ENCODE assay signal across 24 cellular contexts in the genomic region with DNA sequence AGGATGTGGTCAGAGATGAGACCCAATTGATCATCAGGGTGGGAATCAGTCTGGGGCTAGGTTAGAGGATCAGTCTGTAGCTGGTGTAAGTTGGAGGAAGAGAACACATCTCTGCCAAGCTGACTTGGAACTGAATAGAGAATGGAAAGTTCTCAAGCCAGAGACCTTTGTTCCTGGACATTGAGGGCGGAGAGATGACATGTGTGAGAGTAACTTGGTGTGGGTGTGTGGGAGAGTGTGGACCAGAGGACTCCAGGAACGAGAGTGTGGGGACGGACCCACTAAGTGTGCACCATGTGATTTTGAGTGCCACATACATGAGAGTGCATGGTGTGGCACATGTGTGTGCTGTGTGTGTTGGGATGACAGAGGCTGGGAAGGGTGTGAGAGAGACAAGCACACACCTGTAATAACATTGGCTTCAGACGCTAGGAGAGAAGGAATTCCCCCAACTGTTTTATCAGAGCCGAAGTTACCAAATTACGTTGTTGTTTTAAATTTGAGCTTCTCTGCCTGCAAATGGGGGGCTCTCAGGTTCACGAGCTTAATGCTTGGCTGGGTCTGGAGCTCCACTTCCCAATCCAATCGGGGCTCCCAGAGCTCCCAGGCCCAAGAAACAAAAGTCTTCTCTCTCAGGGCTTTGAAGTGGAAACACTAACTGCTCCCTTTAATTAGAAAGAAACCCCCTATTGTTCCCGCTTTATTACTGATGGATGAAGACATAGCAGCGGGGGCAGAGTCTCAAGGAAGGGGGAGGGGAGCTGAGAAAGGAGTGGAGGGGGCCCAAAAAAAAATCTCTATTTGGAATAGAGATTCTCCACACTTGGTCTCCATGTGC. TPM values are rescaled to one million over a fixed set of nuclear protein-coding genes. Genes with fewer than 3 reads are reported as not detected.
A peak's percentile ranks its signal among the peaks of the same experiment; 100 is the strongest.
DNase-seq lines count a peak whose midpoint lies in the region; TF ChIP-seq lines count a peak whose summit lies in the region.
"Had no signal": no experiment of that assay in that cellular context is flagged by ENCODE, and none has a peak within 500 bp of the region (broad histone marks: within the 10 kb centered on the region; RNA-seq: fewer than 3 reads in every experiment).

No MANE protein-coding gene starts in this region.

- H3K4me1 Mint-ChIP-seq in neural progenitor cell: peaks cover 56% of the 10 kb centered on the region
- no peaks in the 10 kb centered on the region for H3K4me1 Mint-ChIP-seq in T-helper 2 cell treated with Interferon-gamma antibody and Interleukin-4, amounts not matched to agents 5 μg/mL and 100 μg/mL, for 36 hours (ENCODE audit: low read depth)
- H3K4me1 Mint-ChIP-seq: activated CD4-positive, alpha-beta T cell treated with anti-CD3 and anti-CD28 coated beads, Interleukin-2, amount 10 ng/mL, durations not matched to agents 24 days and 14 days had no signal

- H3K9me3 ChIP-seq in BLaER1 treated with 17β-estradiol and CSF1 and Interleukin-3, amounts not matched to agents 10 nM and 100 nM (replicated peaks in 1 of 11): peaks cover 0 to 4% (median 0%) of the 10 kb centered on the region in 11 experiments; a peak in 1 of 22 replicates
- H3K9me3 ChIP-seq in NT2/D1 (ENCODE audit: insufficient read depth, low read length) (no peaks in the 10 kb centered on the region), neural progenitor cell (ENCODE audit: low read depth) (no peaks in the 10 kb centered on the region), suprapubic skin (no peaks in the 10 kb centered on the region), Peyer's patch (no peaks in the 10 kb centered on the region)

- no peaks in the 10 kb centered on the region for H3K36me3 ChIP-seq in BLaER1 treated with 17β-estradiol and CSF1 and Interleukin-3, amounts not matched to agents 10 nM and 100 nM
- H3K36me3 ChIP-seq in NT2/D1 (ENCODE audit: insufficient read depth, insufficient read length, low read length): no peaks in the 10 kb centered on the region
- no peaks in the 10 kb centered on the region for H3K36me3 ChIP-seq in neural progenitor cell
- no peaks in the 10 kb centered on the region for H3K36me3 ChIP-seq in suprapubic skin
- no peaks in the 10 kb centered on the region for H3K36me3 ChIP-seq in Peyer's patch

- TF ChIP-seq CTCF in neural progenitor cell (IDR thresholded peaks at IDR 0.05): no peak
- no peak for TF ChIP-seq CTCF in suprapubic skin (IDR thresholded peaks at IDR 0.05)
- no peak for TF ChIP-seq CTCF in Peyer's patch (IDR thresholded peaks at IDR 0.05)

- H3K36me3 Mint-ChIP-seq in neural progenitor cell: no peaks in the 10 kb centered on the region
- no peaks in the 10 kb centered on the region for H3K36me3 Mint-ChIP-seq in T-helper 2 cell treated with Interferon-gamma antibody and Interleukin-4, amounts not matched to agents 5 μg/mL and 100 μg/mL, for 36 hours (ENCODE audit: low read depth)
- H3K36me3 Mint-ChIP-seq: activated naive CD8-positive, alpha-beta T cell; naive thymus-derived CD4-positive, alpha-beta T cell had no signal

- H3F3A ChIP-seq in neural progenitor cell (ENCODE audit: low read depth): peaks cover 62% of the 10 kb centered on the region

- WGBS in suprapubic skin: 57% methylated on average over 10 of the region's 10 CpGs

- H4K20me1 ChIP-seq in BLaER1 treated with 17β-estradiol and CSF1 and Interleukin-3, amounts not matched to agents 10 nM and 100 nM: no peaks in the 10 kb centered on the region
- H4K20me1 ChIP-seq in neural progenitor cell (ENCODE audit: low read depth): no peaks in the 10 kb centered on the region

- no peaks in the 10 kb centered on the region; a peak in 1 of 22 replicates for H3K27me3 ChIP-seq in BLaER1 treated with 17β-estradiol and CSF1 and Interleukin-3, amounts not matched to agents 10 nM and 100 nM
- no peaks in the 10 kb centered on the region for H3K27me3 ChIP-seq in NT2/D1 (ENCODE audit: insufficient read depth, insufficient read length)
- H3K27me3 ChIP-seq in neural progenitor cell: no peaks in the 10 kb centered on the region
- H3K27me3 ChIP-seq in suprapubic skin: no peaks in the 10 kb centered on the region
- H3K27me3 ChIP-seq in Peyer's patch: no peaks in the 10 kb centered on the region

- TF ChIP-seq POLR2A in suprapubic skin (IDR thresholded peaks at IDR 0.05): no peak
- TF ChIP-seq POLR2A in Peyer's patch (IDR thresholded peaks at IDR 0.05): no peak

- H3K9me3 Mint-ChIP-seq in neural progenitor cell: peaks cover 6% of the 10 kb centered on the region
- H3K9me3 Mint-ChIP-seq in T-helper 2 cell treated with Interferon-gamma antibody and Interleukin-4, amounts not matched to agents 5 μg/mL and 100 μg/mL, for 36 hours: no peaks in the 10 kb centered on the region
- H3K9me3 Mint-ChIP-seq: activated CD4-positive, alpha-beta T cell treated with anti-CD3 and anti-CD28 coated beads, Interleukin-2, amount 10 ng/mL, durations not matched to agents 24 days and 14 days; activated T-helper 2 cell treated with anti-CD3 and anti-CD28 coated beads, Interferon-gamma antibody, Interleukin-2, Interleukin-4, amounts not matched to agents 10 μg/mL and 5 μg/mL and 100 μg/mL, durations not matched to agents 14 hours and 24 hours and 36 hours; naive thymus-derived CD4-positive, alpha-beta T cell had no signal

- peak overlapping the region; percentile 45 to 97 (median 89) for H3K4me2 ChIP-seq in BLaER1 treated with 17β-estradiol and CSF1 and Interleukin-3, amounts not matched to agents 10 nM and 100 nM
- H3K4me2 ChIP-seq in neural progenitor cell: peak overlapping the region; percentile 74

- H2AFZ ChIP-seq in neural progenitor cell (replicated peaks): no peak overlapping the region
- H2AFZ ChIP-seq: parathyroid adenoma had no signal

- no peak for TF ChIP-seq EP300 in suprapubic skin (IDR thresholded peaks at IDR 0.05)

- no peak for DNase-seq in NT2/D1 (ENCODE audit: low read depth, low spot score)
- DNase-seq in left kidney (ENCODE audit: low read depth, low spot score): peak; percentile 91
- peak; percentile 85 for DNase-seq in neural progenitor cell (ENCODE audit: low spot score)
- no peak for DNase-seq in HPDE6-E6E7 (ENCODE audit: extremely low spot score)
- DNase-seq in T-helper 2 cell treated with Interferon-gamma antibody and Interleukin-4, amounts not matched to agents 5 μg/mL and 100 μg/mL, for 36 hours (ENCODE audit: low spot score): no peak
- DNase-seq in suprapubic skin (ENCODE audit: low spot score in 2 of 2): no peak
- no peak for DNase-seq in Peyer's patch
- DNase-seq: activated CD4-positive, alpha-beta T cell treated with anti-CD3 and anti-CD28 coated beads, Interleukin-2, amount 10 ng/mL, durations not matched to agents 24 days and 14 days; aorta; central memory CD4-positive, alpha-beta T cell; dermis blood vessel endothelial cell; DMS79 treated with DMSO at 0.1 percent for 48 hours; glutamatergic neuron; KG1; kidney glomerular epithelial cell; naive thymus-derived CD4-positive, alpha-beta T cell; NCI-H146; NCI-H526; T-helper 1 cell had no signal

- no peak overlapping the region for H3K4me3 Mint-ChIP-seq in neural progenitor cell
- no peak overlapping the region for H3K4me3 Mint-ChIP-seq in T-helper 2 cell treated with Interferon-gamma antibody and Interleukin-4, amounts not matched to agents 5 μg/mL and 100 μg/mL, for 36 hours
- H3K4me3 Mint-ChIP-seq: activated CD4-positive, alpha-beta T cell treated with anti-CD3 and anti-CD28 coated beads, Interleukin-2, amount 10 ng/mL, durations not matched to agents 24 days and 14 days; activated naive CD8-positive, alpha-beta T cell; memory B cell; naive thymus-derived CD4-positive, alpha-beta T cell had no signal

- H3K27ac ChIP-seq in BLaER1 treated with 17β-estradiol and CSF1 and Interleukin-3, amounts not matched to agents 10 nM and 100 nM: peak overlapping the region in 5 of 11 experiments; percentile 25 to 96 (median 92); a peak in 10 of 22 replicates
- H3K27ac ChIP-seq in neural progenitor cell (no peak overlapping the region), suprapubic skin (no peak overlapping the region), Peyer's patch (no peak overlapping the region)
- H3K27ac ChIP-seq: parathyroid adenoma had no signal

- H3K27ac Mint-ChIP-seq in neural progenitor cell: peak overlapping the region; percentile 4
- H3K27ac Mint-ChIP-seq in T-helper 2 cell treated with Interferon-gamma antibody and Interleukin-4, amounts not matched to agents 5 μg/mL and 100 μg/mL, for 36 hours: no peak overlapping the region
- H3K27ac Mint-ChIP-seq: activated CD4-positive, alpha-beta T cell treated with anti-CD3 and anti-CD28 coated beads, Interleukin-2, amount 10 ng/mL, durations not matched to agents 24 days and 14 days; activated naive CD8-positive, alpha-beta T cell; activated T-helper 2 cell treated with anti-CD3 and anti-CD28 coated beads, Interferon-gamma antibody, Interleukin-2, Interleukin-4, amounts not matched to agents 10 μg/mL and 5 μg/mL and 100 μg/mL, durations not matched to agents 14 hours and 24 hours and 36 hours; memory B cell; naive thymus-derived CD4-positive, alpha-beta T cell had no signal

- no peaks in the 10 kb centered on the region for H3K79me2 ChIP-seq in neural progenitor cell (ENCODE audit: low read depth)
- H3K79me2 ChIP-seq: parathyroid adenoma had no signal

- H3K27me3 Mint-ChIP-seq in neural progenitor cell (ENCODE audit: insufficient read depth, low read depth): peaks cover 39% of the 10 kb centered on the region
- H3K27me3 Mint-ChIP-seq in T-helper 2 cell treated with Interferon-gamma antibody and Interleukin-4, amounts not matched to agents 5 μg/mL and 100 μg/mL, for 36 hours (ENCODE audit: low read depth): peaks cover 10% of the 10 kb centered on the region

- peaks cover 59 to 95% (median 80%) of the 10 kb centered on the region in 10 experiments for H3K4me1 ChIP-seq in BLaER1 treated with 17β-estradiol and CSF1 and Interleukin-3, amounts not matched to agents 10 nM and 100 nM
- H3K4me1 ChIP-seq in NT2/D1 (ENCODE audit: insufficient read depth, insufficient read length) (peaks cover 13% of the 10 kb centered on the region), neural progenitor cell (peaks cover 60% of the 10 kb centered on the region), suprapubic skin (no peaks in the 10 kb centered on the region), Peyer's patch (peaks cover 0 to 3% (median 0%) of the 10 kb centered on the region in 4 donors)
- H3K4me1 ChIP-seq: parathyroid adenoma had no signal

- no peak overlapping the region for H3K4me3 ChIP-seq in BLaER1 treated with 17β-estradiol and CSF1 and Interleukin-3, amounts not matched to agents 10 nM and 100 nM
- H3K4me3 ChIP-seq in NT2/D1 (ENCODE audit: insufficient read length, low read depth): no peak overlapping the region
- H3K4me3 ChIP-seq in neural progenitor cell: peak overlapping the region; percentile 21
- H3K4me3 ChIP-seq in suprapubic skin: no peak overlapping the region
- no peak overlapping the region for H3K4me3 ChIP-seq in Peyer's patch

- peak overlapping the region in 4 of 11 experiments; percentile 37 to 83 (median 82); a peak in 4 of 22 replicates for H3K9ac ChIP-seq in BLaER1 treated with 17β-estradiol and CSF1 and Interleukin-3, amounts not matched to agents 10 nM and 100 nM
- H3K9ac ChIP-seq in NT2/D1 (ENCODE audit: insufficient read length, low read depth): peak overlapping the region; percentile 51
- no peak overlapping the region for H3K9ac ChIP-seq in neural progenitor cell
- H3K9ac ChIP-seq: parathyroid adenoma had no signal

RNA-seq across cellular contexts. Expression of gene PKDCC, which starts 15.8 kb away (rescaled TPM):
- total RNA-seq in neural progenitor cell (ENCODE audit: low replicate concordance) (70.4 and 133 TPM in 2 replicates), suprapubic skin (1 to 10 TPM; 2.5 to 8.5 (median 6.2) TPM), Peyer's patch (100 to 1,000 TPM; 113 to 210 (median 157) TPM)
- total RNA-seq: activated CD4-positive, alpha-beta T cell treated with anti-CD3 and anti-CD28 coated beads, Interleukin-2, amount 10 ng/mL, durations not matched to agents 24 days and 14 days; naive thymus-derived CD4-positive, alpha-beta T cell had no signal

Comparison
In these comparisons a context has a peak if more than half of its experiments do, and no peak if none do; other contexts are left out.
1. DNase-seq: peak in left kidney (single experiment) and neural progenitor cell (single experiment); none in NT2/D1 (single experiment), HPDE6-E6E7 (single experiment), T-helper 2 cell treated with Interferon-gamma antibody and Interleukin-4, amounts not matched to agents 5 μg/mL and 100 μg/mL, for 36 hours (single experiment), suprapubic skin (0 of 2) and Peyer's patch (0 of 3).